ENCODE assay signal across 12 cellular contexts in the genomic region with DNA sequence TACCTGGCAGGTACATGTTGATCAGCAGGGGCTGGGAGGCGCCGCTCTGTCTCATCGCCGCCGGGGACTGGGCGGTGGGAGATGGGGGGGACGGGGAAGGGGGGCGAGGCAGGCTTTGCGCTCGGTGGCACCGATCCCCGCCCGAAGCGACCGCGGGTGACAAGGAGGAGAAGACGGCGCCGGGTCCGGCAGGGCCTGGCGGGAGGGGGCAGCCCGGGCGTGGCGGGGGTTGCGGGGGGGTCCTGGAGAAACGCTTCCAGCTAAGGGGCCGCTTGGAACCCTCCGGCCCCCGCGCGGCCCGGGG. TPM values are rescaled to one million over a fixed set of nuclear protein-coding genes. Genes with fewer than 3 reads are reported as not detected.
DNase-seq lines count a peak whose midpoint lies in the region; FAIRE-seq and TF ChIP-seq lines count a peak whose summit lies in the region.
"Had no signal": no experiment of that assay in that cellular context is flagged by ENCODE, and none has a peak within 500 bp of the region (broad histone marks: within the 10 kb centered on the region; RNA-seq: fewer than 3 reads in every experiment).

TSS of gene FEV (minus strand) at position 164 of the 304 bp plus-strand sequence. CDS start at position 55, 109 bp downstream.

- no peak for TF ChIP-seq EP300 in neural cell (conservative IDR thresholded peaks at IDR 0.05; ENCODE audit: poor library complexity, severe bottlenecking)

- H3F3A ChIP-seq in neural cell (ENCODE audit: insufficient read depth, low read length, poor library complexity, severe bottlenecking) = no peaks in the 10 kb centered on the region

- peaks cover 87% of the 10 kb centered on the region for H4K20me1 ChIP-seq in BLaER1
- H4K20me1 ChIP-seq in astrocyte (ENCODE audit: insufficient read depth, low read length) = peaks cover 10% of the 10 kb centered on the region
- no peaks in the 10 kb centered on the region for H4K20me1 ChIP-seq in neural cell (ENCODE audit: insufficient read depth)

- H3K79me2 ChIP-seq in astrocyte (ENCODE audit: insufficient read depth, low read length) (no peaks in the 10 kb centered on the region), neural cell (replicated peaks; ENCODE audit: insufficient read depth, low read length) (no peaks in the 10 kb centered on the region)

- H3K4me1 ChIP-seq in BLaER1 = peaks cover 9% of the 10 kb centered on the region
- no peaks in the 10 kb centered on the region for H3K4me1 ChIP-seq in astrocyte (ENCODE audit: insufficient read depth, low read length)

- no peaks in the 10 kb centered on the region for H3K9me2 ChIP-seq in neural cell (ENCODE audit: insufficient read depth, low read length)

- H3K4me3 Mint-ChIP-seq in astrocyte (ENCODE audit: unreplicated experiment) = no peak within 1 kb of the TSS

- H3K4me3 ChIP-seq in BLaER1 (peak within 1 kb of the TSS; percentile 22; the same call in 1 of the 2 replicates), astrocyte (ENCODE audit: insufficient read depth, low read depth, low read length) (no peak within 1 kb of the TSS), neural cell (ENCODE audit: low read length) (peak within 1 kb of the TSS; percentile 55)

- DNase-seq in COR-L47 (lab: John Stamatoyannopoulos, UW) (peak; percentile 44), astrocyte (ENCODE audit: low read depth) (no peak), NCI-H2029 (lab: John Stamatoyannopoulos, UW) (no peak), Ammon's horn (ENCODE audit: low spot score) (no peak), medulla oblongata (ENCODE audit: extremely low spot score) (no peak)
- DNase-seq: mesenchymal stem cell, NCI-H146, substantia nigra had no signal

- no peak for FAIRE-seq in astrocyte (lab: Jason Lieb, UNC)
- FAIRE-seq: bronchial epithelial cell had no signal

- no peak for TF ChIP-seq RAD21 in neural cell (conservative IDR thresholded peaks at IDR 0.05)

- peaks cover 80% of the 10 kb centered on the region for H3K27me3 Mint-ChIP-seq in astrocyte (ENCODE audit: low read depth, unreplicated experiment)

- peaks cover 4% of the 10 kb centered on the region for H3K4me1 Mint-ChIP-seq in astrocyte (ENCODE audit: low read depth, unreplicated experiment)

- no peak for TF ChIP-seq CTCF in astrocyte (IDR thresholded peaks at IDR 0.05; ENCODE audit: insufficient read depth, low read depth, low read length)
- no peak for TF ChIP-seq CTCF in neural cell (IDR thresholded peaks at IDR 0.05; ENCODE audit: poor library complexity, severe bottlenecking)

- no peak within 1 kb of the TSS for H3K27ac ChIP-seq in BLaER1
- no peak within 1 kb of the TSS for H3K27ac ChIP-seq in astrocyte (ENCODE audit: low read depth, low read length)
- no peak within 1 kb of the TSS for H3K27ac ChIP-seq in neural cell (ENCODE audit: low read length)

- H3K36me3 ChIP-seq in BLaER1 (no peaks in the 10 kb centered on the region), astrocyte (ENCODE audit: insufficient read depth, low read length) (no peaks in the 10 kb centered on the region), neural cell (ENCODE audit: insufficient read depth, low read length) (no peaks in the 10 kb centered on the region)

- no peak within 1 kb of the TSS for H2AFZ ChIP-seq in astrocyte (ENCODE audit: low read depth, low read length)
- H2AFZ ChIP-seq in neural cell (ENCODE audit: low read depth, low read length) = no peak within 1 kb of the TSS

- H3K27me3 ChIP-seq in BLaER1 = peaks cover 98% of the 10 kb centered on the region
- peaks cover 78% of the 10 kb centered on the region for H3K27me3 ChIP-seq in astrocyte (ENCODE audit: insufficient read depth, low read length)
- peaks cover 98% of the 10 kb centered on the region for H3K27me3 ChIP-seq in neural cell (ENCODE audit: insufficient read depth, low read depth, low read length)

- H3K4me2 ChIP-seq in BLaER1 (peak within 1 kb of the TSS; percentile 65), astrocyte (ENCODE audit: low read length) (no peak within 1 kb of the TSS), neural cell (ENCODE audit: low read length) (no peak within 1 kb of the TSS)

- peak within 1 kb of the TSS; percentile 41 for H3K27ac Mint-ChIP-seq in astrocyte (ENCODE audit: unreplicated experiment)

- H3K9me3 ChIP-seq in BLaER1 = peaks cover 10% of the 10 kb centered on the region; the same call in 1 of the 2 replicates
- peaks cover 9% of the 10 kb centered on the region for H3K9me3 ChIP-seq in astrocyte (ENCODE audit: insufficient read depth, low read depth, low read length)
- no peaks in the 10 kb centered on the region for H3K9me3 ChIP-seq in neural cell (ENCODE audit: low read length)

- H3K9me3 Mint-ChIP-seq in astrocyte (ENCODE audit: unreplicated experiment) = peaks cover 3% of the 10 kb centered on the region

- peaks cover 3% of the 10 kb centered on the region for H3K36me3 Mint-ChIP-seq in astrocyte (ENCODE audit: low read depth, unreplicated experiment)

- H3K9ac ChIP-seq in BLaER1 (no peak within 1 kb of the TSS), astrocyte (ENCODE audit: low read length) (no peak within 1 kb of the TSS), neural cell (ENCODE audit: low read length) (no peak within 1 kb of the TSS)

TF ChIP-seq in neural cell, 6 proteins besides CTCF, POLR2A, EP300 and RAD21:
- peak; percentile 16 for TF ChIP-seq EZH2 (IDR thresholded peaks at IDR 0.05; ENCODE audit: borderline replicate concordance, insufficient read depth, low read length, poor library complexity, severe bottlenecking)
- no peak for TF ChIP-seq SMC3 (conservative IDR thresholded peaks at IDR 0.05; ENCODE audit: poor library complexity)

RNA-seq across cellular contexts. Expression of gene FEV, which starts in this region (rescaled TPM):
- not detected in 2 replicates for total RNA-seq in astrocyte
- polyA plus RNA-seq in neural cell = not detected in 2 replicates
- not detected in 2 replicates for polyA minus RNA-seq in neural cell
- total RNA-seq: bronchial epithelial cell, fibroblast of villous mesenchyme had no signal
